8 cellular contexts compared by ENCODE assay signal in the genomic region with DNA sequence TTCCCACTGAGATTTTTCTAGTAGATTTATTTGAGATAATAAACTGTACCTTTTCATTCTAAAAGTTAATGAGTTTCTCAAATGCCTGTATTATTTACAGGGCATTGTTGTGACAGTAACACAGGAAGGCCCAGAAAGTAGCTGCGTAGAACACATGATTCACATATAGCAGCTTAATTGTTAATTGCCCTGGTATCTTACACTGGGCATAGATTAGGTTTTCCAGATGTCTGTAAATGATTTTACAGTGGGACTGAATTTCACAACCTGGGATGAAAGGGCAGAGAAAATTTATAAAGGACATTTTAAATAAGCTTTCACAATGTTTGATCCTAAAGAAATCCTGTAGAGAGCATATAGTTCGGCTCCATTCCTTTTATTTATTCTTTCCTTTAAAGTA. TPM values are rescaled to one million over a fixed set of nuclear protein-coding genes. Genes with fewer than 3 reads are reported as not detected.
"Had no signal": no experiment of that assay in that cellular context is flagged by ENCODE, and none has a peak within 500 bp of the region (broad histone marks: within the 10 kb centered on the region; RNA-seq: fewer than 3 reads in every experiment).

No MANE protein-coding gene starts in this region.

- FAIRE-seq: H1, H54, HTR-8/SVneo, K562 had no signal

- ATAC-seq: GM23338, K562 had no signal

- DNase-seq: H9, HCEC 1CT, IMR-90 had no signal

- H3K4me3 ChIP-seq: GM23338, K562 had no signal

RNA-seq across cellular contexts. Expression of gene UGT8, which starts 27.6 kb away (rescaled TPM):
- total RNA-seq: IMR-90 had no signal
- polyA plus RNA-seq: IMR-90 had no signal
